12 cellular contexts compared by ENCODE assay signal in genomic region chr15:64749167-64749566, GRCh38. TPM values are rescaled to one million over a fixed set of nuclear protein-coding genes. Genes with fewer than 3 reads are reported as not detected.
DNase-seq lines count a peak whose midpoint lies in the region; ATAC-seq and TF ChIP-seq lines count a peak whose summit lies in the region.
"Had no signal": no experiment of that assay in that cellular context is flagged by ENCODE, and none has a peak within 500 bp of the region (broad histone marks: within the 10 kb centered on the region; RNA-seq: fewer than 3 reads in every experiment).

No MANE protein-coding gene starts in this region.

- H3K4me1 Mint-ChIP-seq in MCF 10A (ENCODE audit: insufficient read depth, unreplicated experiment): peaks cover 8% of the 10 kb centered on the region
- peaks cover 0 to 8% of the 10 kb centered on the region in 2 donors for H3K4me1 Mint-ChIP-seq in natural killer cell treated with Interleukin-12 subunit alpha and Interleukin-12 subunit beta and Interleukin-15 and Interleukin-18, amount 100 ng/mL, for 72 hours (ENCODE audit: low read depth in 2 of 2)

- no peak overlapping the region for H3K27ac Mint-ChIP-seq in MCF 10A (ENCODE audit: low read depth, unreplicated experiment)
- no peak overlapping the region for H3K27ac Mint-ChIP-seq in natural killer cell treated with Interleukin-12 subunit alpha and Interleukin-12 subunit beta and Interleukin-15 and Interleukin-18, amount 100 ng/mL, for 72 hours
- H3K27ac Mint-ChIP-seq: naive thymus-derived CD8-positive, alpha-beta T cell had no signal

- H3K36me3 Mint-ChIP-seq in MCF 10A (ENCODE audit: insufficient read depth, unreplicated experiment): no peaks in the 10 kb centered on the region
- no peaks in the 10 kb centered on the region for H3K36me3 Mint-ChIP-seq in natural killer cell treated with Interleukin-12 subunit alpha and Interleukin-12 subunit beta and Interleukin-15 and Interleukin-18, amount 100 ng/mL, for 72 hours
- H3K36me3 Mint-ChIP-seq: naive thymus-derived CD8-positive, alpha-beta T cell had no signal

- peaks cover 29% of the 10 kb centered on the region for H4K20me1 ChIP-seq in smooth muscle cell (ENCODE audit: low read depth)

- peak overlapping the region; percentile 49 for H3K4me2 ChIP-seq in smooth muscle cell

- H3K4me3 ChIP-seq in smooth muscle cell: no peak overlapping the region
- H3K4me3 ChIP-seq: GM12878 had no signal

- peaks cover 7% of the 10 kb centered on the region for H3K79me2 ChIP-seq in smooth muscle cell (ENCODE audit: low read depth)

- H3K4me1 ChIP-seq in smooth muscle cell (ENCODE audit: low read depth): peaks cover 9% of the 10 kb centered on the region

- WGBS in smooth muscle cell (ENCODE audit: low lambda C conversion rate): 44% methylated on average over 11 of the region's 11 CpGs

- H3K9me3 Mint-ChIP-seq in MCF 10A (ENCODE audit: unreplicated experiment): no peaks in the 10 kb centered on the region
- no peaks in the 10 kb centered on the region for H3K9me3 Mint-ChIP-seq in natural killer cell treated with Interleukin-12 subunit alpha and Interleukin-12 subunit beta and Interleukin-15 and Interleukin-18, amount 100 ng/mL, for 72 hours
- H3K9me3 Mint-ChIP-seq: naive thymus-derived CD8-positive, alpha-beta T cell had no signal

- TF ChIP-seq CTCF in MCF 10A (IDR thresholded peaks at IDR 0.05; ENCODE audit: unreplicated experiment): no peak
- no peak for TF ChIP-seq CTCF in smooth muscle cell (IDR thresholded peaks at IDR 0.05; ENCODE audit: borderline replicate concordance, insufficient read depth, poor library complexity, severe bottlenecking)

- H3K27me3 Mint-ChIP-seq in MCF 10A (ENCODE audit: insufficient read depth, unreplicated experiment): peaks cover 11% of the 10 kb centered on the region
- H3K27me3 Mint-ChIP-seq in natural killer cell treated with Interleukin-12 subunit alpha and Interleukin-12 subunit beta and Interleukin-15 and Interleukin-18, amount 100 ng/mL, for 72 hours: peaks cover 4 to 6% of the 10 kb centered on the region in 2 donors

- no peak overlapping the region for H3K4me3 Mint-ChIP-seq in MCF 10A (ENCODE audit: unreplicated experiment)
- H3K4me3 Mint-ChIP-seq in natural killer cell treated with Interleukin-12 subunit alpha and Interleukin-12 subunit beta and Interleukin-15 and Interleukin-18, amount 100 ng/mL, for 72 hours: no peak overlapping the region
- H3K4me3 Mint-ChIP-seq: naive thymus-derived CD8-positive, alpha-beta T cell had no signal

- ATAC-seq in left ventricle myocardium superior (peak; percentile 68), HG02840 (IDR thresholded peaks at IDR 0.05; ENCODE audit: low FRiP score, unreplicated experiment) (no peak), HG03565 (IDR thresholded peaks at IDR 0.05; ENCODE audit: unreplicated experiment) (no peak)
- ATAC-seq in natural killer cell treated with Interleukin-12 subunit alpha and Interleukin-12 subunit beta and Interleukin-15 and Interleukin-18, amount 100 ng/mL, for 72 hours: no peak
- ATAC-seq: GM12878; naive thymus-derived CD8-positive, alpha-beta T cell had no signal

- no TSS peak for BruUV-seq in MCF 10A (replicated peaks; lab: Mats Ljungman, UMichigan)

- intact Hi-C loops in MCF 10A (cut with micrococcal nuclease) (no loop called here), left ventricle myocardium superior (cut with micrococcal nuclease) (no loop called here)

- H3F3A ChIP-seq in smooth muscle cell (ENCODE audit: low read depth): peaks cover 5% of the 10 kb centered on the region

- H2AFZ ChIP-seq in smooth muscle cell (ENCODE audit: low read depth): no peak overlapping the region

- no peaks in the 10 kb centered on the region for H3K36me3 ChIP-seq in smooth muscle cell (ENCODE audit: low read depth)

- CTCF ChIA-PET in MCF 10A (lab: Yijun Ruan, JAX): interaction anchor here (0.6 to 2.1 kb wide), 4 partner anchors 14 to 76 kb away, joined by 3 to 9 read pairs (median 6); no protein-coding TSS in a partner anchor

- POLR2A ChIA-PET in MCF 10A (lab: Yijun Ruan, JAX): no interaction called here

- H3K27ac ChIP-seq in smooth muscle cell (ENCODE audit: low read depth): no peak overlapping the region

- no peak overlapping the region for H3K9ac ChIP-seq in smooth muscle cell (ENCODE audit: low read depth)

- no peaks in the 10 kb centered on the region for H3K9me3 ChIP-seq in smooth muscle cell (replicated peaks; ENCODE audit: low read depth)

- no peaks in the 10 kb centered on the region for H3K27me3 ChIP-seq in smooth muscle cell (ENCODE audit: low read depth)

- DNase-seq in HPDE6-E6E7 (ENCODE audit: extremely low spot score): peak; percentile 82
- peak; percentile 72 for DNase-seq in MCF 10A (ENCODE audit: unreplicated experiment)
- DNase-seq in left ventricle myocardium superior: no peak
- DNase-seq in smooth muscle cell (lab: John Stamatoyannopoulos, UW; ENCODE audit: unreplicated experiment): no peak
- DNase-seq in NAMALWA (ENCODE audit: low spot score): no peak
- no peak for DNase-seq in natural killer cell treated with Interleukin-12 subunit alpha and Interleukin-12 subunit beta and Interleukin-15 and Interleukin-18, amount 100 ng/mL, for 72 hours (ENCODE audit: low spot score)
- DNase-seq: activated CD4-positive, alpha-beta T cell treated with anti-CD3 and anti-CD28 coated beads for 48 hours; Calu3; naive thymus-derived CD8-positive, alpha-beta T cell had no signal

RNA-seq across cellular contexts. Expression of gene RBPMS2, which starts 26.2 kb away (rescaled TPM):
- total RNA-seq in MCF 10A (2022) (0.16 and 0.17 TPM in 2 replicates), left ventricle myocardium superior (213 TPM), smooth muscle cell (0.81 and 1.5 TPM in 2 replicates)
- 22.1 and 22.2 TPM in 2 replicates for polyA plus RNA-seq in smooth muscle cell
- total RNA-seq in natural killer cell treated with Interleukin-12 subunit alpha and Interleukin-12 subunit beta and Interleukin-15 and Interleukin-18, amount 100 ng/mL, for 72 hours: 1 to 10 TPM in 1 of 2 donors, under 1 TPM in 1; 0.33 to 1.7 TPM
- total RNA-seq: naive thymus-derived CD8-positive, alpha-beta T cell had no signal
- polyA plus RNA-seq: naive thymus-derived CD8-positive, alpha-beta T cell had no signal

Comparison
In these comparisons a context has a peak if more than half of its experiments do, and no peak if none do; other contexts are left out.
1. DNase-seq: peak in HPDE6-E6E7 (single experiment) and MCF 10A (single experiment); none in left ventricle myocardium superior (single experiment), smooth muscle cell (single experiment), NAMALWA (single experiment) and natural killer cell treated with Interleukin-12 subunit alpha and Interleukin-12 subunit beta and Interleukin-15 and Interleukin-18, amount 100 ng/mL, for 72 hours (single experiment).
2. RNA of gene RBPMS2, which starts 26.2 kb away (total RNA-seq): 213 TPM in left ventricle myocardium superior (single experiment); 0.33 to 1.7 TPM in natural killer cell treated with Interleukin-12 subunit alpha and Interleukin-12 subunit beta and Interleukin-15 and Interleukin-18, amount 100 ng/mL, for 72 hours, 0.81 to 1.5 TPM in smooth muscle cell and 0.16 to 0.17 TPM in MCF 10A; every median in the first group is over 10 times any median in the second.